1 cellular context compared by ENCODE assay signal in the genomic region with DNA sequence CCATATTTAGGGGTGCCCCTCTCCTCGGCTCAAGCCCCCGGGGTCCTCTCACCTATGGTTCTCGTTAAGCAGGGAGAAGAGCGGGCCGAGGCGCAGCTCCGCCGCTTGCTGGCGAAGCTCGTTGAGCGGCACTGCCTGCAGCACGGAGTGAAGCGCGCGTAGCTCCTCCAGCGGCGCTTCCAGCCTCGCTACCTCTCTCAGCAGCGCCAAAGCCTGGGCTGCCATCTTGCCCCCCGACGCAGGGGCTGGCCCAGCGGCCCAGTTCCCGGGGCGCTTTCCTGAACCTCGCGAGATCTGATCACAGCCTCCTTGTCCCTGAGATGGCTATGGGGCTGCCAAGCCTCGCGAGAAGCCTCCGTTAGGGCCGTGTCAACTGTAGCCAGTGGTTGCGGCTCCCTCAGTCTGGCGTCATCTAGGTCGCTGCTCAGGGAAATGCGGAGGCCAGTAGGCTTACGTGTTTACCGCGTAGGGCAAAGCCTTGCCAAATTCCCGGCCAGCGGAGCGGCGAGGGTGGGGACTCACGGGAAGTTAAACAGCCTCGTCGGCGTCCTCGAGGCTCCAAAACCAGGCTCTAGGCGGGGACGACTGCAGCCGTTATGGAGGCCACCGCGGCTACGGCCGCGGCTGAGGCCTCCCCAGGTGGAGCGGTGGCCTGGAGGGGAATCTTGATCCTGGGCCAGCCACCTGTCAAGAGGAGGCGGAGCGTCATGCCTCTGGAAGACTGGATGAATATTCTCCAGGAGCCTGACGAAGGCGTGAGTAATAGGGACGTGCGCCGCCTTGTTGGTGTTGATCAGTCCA.
A peak's percentile ranks its signal among the peaks of the same experiment; 100 is the strongest.
TF ChIP-seq lines count a peak whose summit lies in the region.

A gene (minus strand): TSS at position 238 of the 801 bp plus-strand sequence. CDS start 13 bp downstream, at position 225.

TF ChIP-seq in K562, 482 proteins besides CTCF, POLR2A, EP300 and RAD21 (continued from another document and continues in another):
- TF ChIP-seq RBBP5 (IDR thresholded peaks at IDR 0.05; ENCODE audit: borderline replicate concordance, insufficient read depth, low read length, poor library complexity, severe bottlenecking) (peak; percentile 98), TBP (optimal IDR thresholded peaks at IDR 0.05; ENCODE audit: low read depth, low read length) (no peak), RBM39 (optimal IDR thresholded peaks at IDR 0.05; ENCODE audit: low read depth, low read length) (no peak), RFX5 (IDR thresholded peaks at IDR 0.05; ENCODE audit: low read depth, low read length) (no peak), NONO (IDR thresholded peaks at IDR 0.05; ENCODE audit: low read depth in 2 of 2, low read length in 1 of 2) (no peak), KDM5B (IDR thresholded peaks at IDR 0.05; ENCODE audit: insufficient replicate concordance, low read depth, low read length) (peak; percentile 100), CBFB (CRISPR knock-in tag; IDR thresholded peaks at IDR 0.05) (no peak), BMI1 (IDR thresholded peaks at IDR 0.05; ENCODE audit: low read length) (no peak), CREBBP (IDR thresholded peaks at IDR 0.05; ENCODE audit: low read depth, low read length) (no peak), HLTF (IDR thresholded peaks at IDR 0.05) (no peak), ZNF263 (CRISPR knock-in tag; IDR thresholded peaks at IDR 0.05; ENCODE audit: borderline replicate concordance) (no peak), FOSL1 (tag; conservative IDR thresholded peaks at IDR 0.05) (no peak), ZFPM2 (CRISPR knock-in tag; IDR thresholded peaks at IDR 0.05) (0 out of 2 replicates have a peak, but pooled peaks have one; percentile 86), PTRF (tag; IDR thresholded peaks at IDR 0.05) (no peak), ZBTB8A (IDR thresholded peaks at IDR 0.05; ENCODE audit: partially characterized antibody) (no peak), NR4A1 (CRISPR knock-in tag; IDR thresholded peaks at IDR 0.05) (no peak), NR4A1 (tag; IDR thresholded peaks at IDR 0.05) (no peak), TBL1XR1 (IDR thresholded peaks at IDR 0.05; ENCODE audit: low read length in 2 of 2) (peak; percentile 76 to 80; a peak in 2 of 4 replicates), CHD1 (IDR thresholded peaks at IDR 0.05; ENCODE audit: low read length) (peak; percentile 95), PHF20 (IDR thresholded peaks at IDR 0.05; ENCODE audit: partially characterized antibody) (no peak), CEBPG (CRISPR knock-in tag; IDR thresholded peaks at IDR 0.05) (no peak), CEBPG (tag; conservative IDR thresholded peaks at IDR 0.05 in 1 of 2, IDR thresholded peaks at IDR 0.05 in 1 of 2) (peak in 1 of 2 experiments; percentile 75; a peak in 2 of 4 replicates), ZNF764 (CRISPR knock-in tag; IDR thresholded peaks at IDR 0.05; ENCODE audit: low read depth) (no peak), CHCHD3 (CRISPR knock-in tag; IDR thresholded peaks at IDR 0.05) (no peak), GTF2A2 (tag; IDR thresholded peaks at IDR 0.05) (0 out of 2 replicates have a peak, but pooled peaks have one; percentile 64), GABPB2 (CRISPR knock-in tag; conservative IDR thresholded peaks at IDR 0.05) (peak; percentile 78; the same call in 1 of the 2 replicates)
- TF ChIP-seq, protein P1, sequence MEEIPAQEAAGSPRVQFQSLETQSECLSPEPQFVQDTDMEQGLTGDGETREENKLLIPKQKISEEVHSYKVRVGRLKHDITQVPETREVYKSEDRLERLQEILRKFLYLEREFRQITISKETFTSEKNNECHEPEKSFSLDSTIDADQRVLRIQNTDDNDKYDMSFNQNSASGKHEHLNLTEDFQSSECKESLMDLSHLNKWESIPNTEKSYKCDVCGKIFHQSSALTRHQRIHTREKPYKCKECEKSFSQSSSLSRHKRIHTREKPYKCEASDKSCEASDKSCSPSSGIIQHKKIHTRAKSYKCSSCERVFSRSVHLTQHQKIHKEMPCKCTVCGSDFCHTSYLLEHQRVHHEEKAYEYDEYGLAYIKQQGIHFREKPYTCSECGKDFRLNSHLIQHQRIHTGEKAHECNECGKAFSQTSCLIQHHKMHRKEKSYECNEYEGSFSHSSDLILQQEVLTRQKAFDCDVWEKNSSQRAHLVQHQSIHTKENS (CRISPR knock-in tag; IDR thresholded peaks at IDR 0.05) = no peak
- TF ChIP-seq, protein P2, sequence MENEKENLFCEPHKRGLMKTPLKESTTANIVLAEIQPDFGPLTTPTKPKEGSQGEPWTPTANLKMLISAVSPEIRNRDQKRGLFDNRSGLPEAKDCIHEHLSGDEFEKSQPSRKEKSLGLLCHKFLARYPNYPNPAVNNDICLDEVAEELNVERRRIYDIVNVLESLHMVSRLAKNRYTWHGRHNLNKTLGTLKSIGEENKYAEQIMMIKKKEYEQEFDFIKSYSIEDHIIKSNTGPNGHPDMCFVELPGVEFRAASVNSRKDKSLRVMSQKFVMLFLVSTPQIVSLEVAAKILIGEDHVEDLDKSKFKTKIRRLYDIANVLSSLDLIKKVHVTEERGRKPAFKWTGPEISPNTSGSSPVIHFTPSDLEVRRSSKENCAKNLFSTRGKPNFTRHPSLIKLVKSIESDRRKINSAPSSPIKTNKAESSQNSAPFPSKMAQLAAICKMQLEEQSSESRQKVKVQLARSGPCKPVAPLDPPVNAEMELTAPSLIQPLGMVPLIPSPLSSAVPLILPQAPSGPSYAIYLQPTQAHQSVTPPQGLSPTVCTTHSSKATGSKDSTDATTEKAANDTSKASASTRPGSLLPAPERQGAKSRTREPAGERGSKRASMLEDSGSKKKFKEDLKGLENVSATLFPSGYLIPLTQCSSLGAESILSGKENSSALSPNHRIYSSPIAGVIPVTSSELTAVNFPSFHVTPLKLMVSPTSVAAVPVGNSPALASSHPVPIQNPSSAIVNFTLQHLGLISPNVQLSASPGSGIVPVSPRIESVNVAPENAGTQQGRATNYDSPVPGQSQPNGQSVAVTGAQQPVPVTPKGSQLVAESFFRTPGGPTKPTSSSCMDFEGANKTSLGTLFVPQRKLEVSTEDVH (IDR thresholded peaks at IDR 0.05; ENCODE audit: low read depth, partially characterized antibody) = no peak
- TF ChIP-seq, protein P3, sequence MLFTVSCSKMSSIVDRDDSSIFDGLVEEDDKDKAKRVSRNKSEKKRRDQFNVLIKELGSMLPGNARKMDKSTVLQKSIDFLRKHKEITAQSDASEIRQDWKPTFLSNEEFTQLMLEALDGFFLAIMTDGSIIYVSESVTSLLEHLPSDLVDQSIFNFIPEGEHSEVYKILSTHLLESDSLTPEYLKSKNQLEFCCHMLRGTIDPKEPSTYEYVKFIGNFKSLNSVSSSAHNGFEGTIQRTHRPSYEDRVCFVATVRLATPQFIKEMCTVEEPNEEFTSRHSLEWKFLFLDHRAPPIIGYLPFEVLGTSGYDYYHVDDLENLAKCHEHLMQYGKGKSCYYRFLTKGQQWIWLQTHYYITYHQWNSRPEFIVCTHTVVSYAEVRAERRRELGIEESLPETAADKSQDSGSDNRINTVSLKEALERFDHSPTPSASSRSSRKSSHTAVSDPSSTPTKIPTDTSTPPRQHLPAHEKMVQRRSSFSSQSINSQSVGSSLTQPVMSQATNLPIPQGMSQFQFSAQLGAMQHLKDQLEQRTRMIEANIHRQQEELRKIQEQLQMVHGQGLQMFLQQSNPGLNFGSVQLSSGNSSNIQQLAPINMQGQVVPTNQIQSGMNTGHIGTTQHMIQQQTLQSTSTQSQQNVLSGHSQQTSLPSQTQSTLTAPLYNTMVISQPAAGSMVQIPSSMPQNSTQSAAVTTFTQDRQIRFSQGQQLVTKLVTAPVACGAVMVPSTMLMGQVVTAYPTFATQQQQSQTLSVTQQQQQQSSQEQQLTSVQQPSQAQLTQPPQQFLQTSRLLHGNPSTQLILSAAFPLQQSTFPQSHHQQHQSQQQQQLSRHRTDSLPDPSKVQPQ (CRISPR knock-in tag; IDR thresholded peaks at IDR 0.05; ENCODE audit: borderline replicate concordance) = no peak
- TF ChIP-seq, protein P4, sequence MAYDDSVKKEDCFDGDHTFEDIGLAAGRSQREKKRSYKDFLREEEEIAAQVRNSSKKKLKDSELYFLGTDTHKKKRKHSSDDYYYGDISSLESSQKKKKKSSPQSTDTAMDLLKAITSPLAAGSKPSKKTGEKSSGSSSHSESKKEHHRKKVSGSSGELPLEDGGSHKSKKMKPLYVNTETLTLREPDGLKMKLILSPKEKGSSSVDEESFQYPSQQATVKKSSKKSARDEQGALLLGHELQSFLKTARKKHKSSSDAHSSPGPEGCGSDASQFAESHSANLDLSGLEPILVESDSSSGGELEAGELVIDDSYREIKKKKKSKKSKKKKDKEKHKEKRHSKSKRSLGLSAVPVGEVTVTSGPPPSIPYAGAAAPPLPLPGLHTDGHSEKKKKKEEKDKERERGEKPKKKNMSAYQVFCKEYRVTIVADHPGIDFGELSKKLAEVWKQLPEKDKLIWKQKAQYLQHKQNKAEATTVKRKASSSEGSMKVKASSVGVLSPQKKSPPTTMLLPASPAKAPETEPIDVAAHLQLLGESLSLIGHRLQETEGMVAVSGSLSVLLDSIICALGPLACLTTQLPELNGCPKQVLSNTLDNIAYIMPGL (CRISPR knock-in tag; IDR thresholded peaks at IDR 0.05) = peak; percentile 93
- TF ChIP-seq, protein P5, sequence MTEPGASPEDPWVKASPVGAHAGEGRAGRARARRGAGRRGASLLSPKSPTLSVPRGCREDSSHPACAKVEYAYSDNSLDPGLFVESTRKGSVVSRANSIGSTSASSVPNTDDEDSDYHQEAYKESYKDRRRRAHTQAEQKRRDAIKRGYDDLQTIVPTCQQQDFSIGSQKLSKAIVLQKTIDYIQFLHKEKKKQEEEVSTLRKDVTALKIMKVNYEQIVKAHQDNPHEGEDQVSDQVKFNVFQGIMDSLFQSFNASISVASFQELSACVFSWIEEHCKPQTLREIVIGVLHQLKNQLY (CRISPR knock-in tag; conservative IDR thresholded peaks at IDR 0.05) = peak in 1 of 2 experiments; percentile 22; a peak in 2 of 4 replicates
- TF ChIP-seq, protein P6, sequence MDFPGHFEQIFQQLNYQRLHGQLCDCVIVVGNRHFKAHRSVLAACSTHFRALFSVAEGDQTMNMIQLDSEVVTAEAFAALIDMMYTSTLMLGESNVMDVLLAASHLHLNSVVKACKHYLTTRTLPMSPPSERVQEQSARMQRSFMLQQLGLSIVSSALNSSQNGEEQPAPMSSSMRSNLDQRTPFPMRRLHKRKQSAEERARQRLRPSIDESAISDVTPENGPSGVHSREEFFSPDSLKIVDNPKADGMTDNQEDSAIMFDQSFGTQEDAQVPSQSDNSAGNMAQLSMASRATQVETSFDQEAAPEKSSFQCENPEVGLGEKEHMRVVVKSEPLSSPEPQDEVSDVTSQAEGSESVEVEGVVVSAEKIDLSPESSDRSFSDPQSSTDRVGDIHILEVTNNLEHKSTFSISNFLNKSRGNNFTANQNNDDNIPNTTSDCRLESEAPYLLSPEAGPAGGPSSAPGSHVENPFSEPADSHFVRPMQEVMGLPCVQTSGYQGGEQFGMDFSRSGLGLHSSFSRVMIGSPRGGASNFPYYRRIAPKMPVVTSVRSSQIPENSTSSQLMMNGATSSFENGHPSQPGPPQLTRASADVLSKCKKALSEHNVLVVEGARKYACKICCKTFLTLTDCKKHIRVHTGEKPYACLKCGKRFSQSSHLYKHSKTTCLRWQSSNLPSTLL (IDR thresholded peaks at IDR 0.05) = no peak
- TF ChIP-seq, protein P7, sequence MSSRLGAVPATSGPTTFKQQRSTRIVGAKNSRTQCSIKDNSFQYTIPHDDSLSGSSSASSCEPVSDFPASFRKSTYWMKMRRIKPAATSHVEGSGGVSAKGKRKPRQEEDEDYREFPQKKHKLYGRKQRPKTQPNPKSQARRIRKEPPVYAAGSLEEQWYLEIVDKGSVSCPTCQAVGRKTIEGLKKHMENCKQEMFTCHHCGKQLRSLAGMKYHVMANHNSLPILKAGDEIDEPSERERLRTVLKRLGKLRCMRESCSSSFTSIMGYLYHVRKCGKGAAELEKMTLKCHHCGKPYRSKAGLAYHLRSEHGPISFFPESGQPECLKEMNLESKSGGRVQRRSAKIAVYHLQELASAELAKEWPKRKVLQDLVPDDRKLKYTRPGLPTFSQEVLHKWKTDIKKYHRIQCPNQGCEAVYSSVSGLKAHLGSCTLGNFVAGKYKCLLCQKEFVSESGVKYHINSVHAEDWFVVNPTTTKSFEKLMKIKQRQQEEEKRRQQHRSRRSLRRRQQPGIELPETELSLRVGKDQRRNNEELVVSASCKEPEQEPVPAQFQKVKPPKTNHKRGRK (tag; IDR thresholded peaks at IDR 0.05) = no peak
- TF ChIP-seq, protein P8, sequence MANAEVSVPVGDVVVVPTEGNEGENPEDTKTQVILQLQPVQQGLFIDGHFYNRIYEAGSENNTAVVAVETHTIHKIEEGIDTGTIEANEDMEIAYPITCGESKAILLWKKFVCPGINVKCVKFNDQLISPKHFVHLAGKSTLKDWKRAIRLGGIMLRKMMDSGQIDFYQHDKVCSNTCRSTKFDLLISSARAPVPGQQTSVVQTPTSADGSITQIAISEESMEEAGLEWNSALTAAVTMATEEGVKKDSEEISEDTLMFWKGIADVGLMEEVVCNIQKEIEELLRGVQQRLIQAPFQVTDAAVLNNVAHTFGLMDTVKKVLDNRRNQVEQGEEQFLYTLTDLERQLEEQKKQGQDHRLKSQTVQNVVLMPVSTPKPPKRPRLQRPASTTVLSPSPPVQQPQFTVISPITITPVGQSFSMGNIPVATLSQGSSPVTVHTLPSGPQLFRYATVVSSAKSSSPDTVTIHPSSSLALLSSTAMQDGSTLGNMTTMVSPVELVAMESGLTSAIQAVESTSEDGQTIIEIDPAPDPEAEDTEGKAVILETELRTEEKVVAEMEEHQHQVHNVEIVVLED (CRISPR knock-in tag; IDR thresholded peaks at IDR 0.05) = no peak
- TF ChIP-seq, protein P9, sequence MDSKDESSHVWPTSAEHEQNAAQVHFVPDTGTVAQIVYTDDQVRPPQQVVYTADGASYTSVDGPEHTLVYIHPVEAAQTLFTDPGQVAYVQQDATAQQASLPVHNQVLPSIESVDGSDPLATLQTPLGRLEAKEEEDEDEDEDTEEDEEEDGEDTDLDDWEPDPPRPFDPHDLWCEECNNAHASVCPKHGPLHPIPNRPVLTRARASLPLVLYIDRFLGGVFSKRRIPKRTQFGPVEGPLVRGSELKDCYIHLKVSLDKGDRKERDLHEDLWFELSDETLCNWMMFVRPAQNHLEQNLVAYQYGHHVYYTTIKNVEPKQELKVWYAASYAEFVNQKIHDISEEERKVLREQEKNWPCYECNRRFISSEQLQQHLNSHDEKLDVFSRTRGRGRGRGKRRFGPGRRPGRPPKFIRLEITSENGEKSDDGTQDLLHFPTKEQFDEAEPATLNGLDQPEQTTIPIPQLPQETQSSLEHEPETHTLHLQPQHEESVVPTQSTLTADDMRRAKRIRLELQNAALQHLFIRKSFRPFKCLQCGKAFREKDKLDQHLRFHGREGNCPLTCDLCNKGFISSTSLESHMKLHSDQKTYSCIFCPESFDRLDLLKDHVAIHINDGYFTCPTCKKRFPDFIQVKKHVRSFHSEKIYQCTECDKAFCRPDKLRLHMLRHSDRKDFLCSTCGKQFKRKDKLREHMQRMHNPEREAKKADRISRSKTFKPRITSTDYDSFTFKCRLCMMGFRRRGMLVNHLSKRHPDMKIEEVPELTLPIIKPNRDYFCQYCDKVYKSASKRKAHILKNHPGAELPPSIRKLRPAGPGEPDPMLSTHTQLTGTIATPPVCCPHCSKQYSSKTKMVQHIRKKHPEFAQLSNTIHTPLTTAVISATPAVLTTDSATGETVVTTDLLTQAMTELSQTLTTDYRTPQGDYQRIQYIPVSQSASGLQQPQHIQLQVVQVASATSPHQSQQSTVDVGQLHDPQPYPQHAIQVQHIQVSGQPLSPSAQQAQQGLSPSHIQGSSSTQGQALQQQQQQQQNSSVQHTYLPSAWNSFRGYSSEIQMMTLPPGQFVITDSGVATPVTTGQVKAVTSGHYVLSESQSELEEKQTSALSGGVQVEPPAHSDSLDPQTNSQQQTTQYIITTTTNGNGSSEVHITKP (IDR thresholded peaks at IDR 0.05; ENCODE audit: partially characterized antibody) = no peak
